Comparison of ENCODE assay signal across 23 cellular contexts in genomic region chr4:7202391-7202790, GRCh38. TPM values are rescaled to one million over a fixed set of nuclear protein-coding genes. Genes with fewer than 3 reads are reported as not detected.
A peak's percentile ranks its signal among the peaks of the same experiment; 100 is the strongest.
DNase-seq lines count a peak whose midpoint lies in the region; ATAC-seq and TF ChIP-seq lines count a peak whose summit lies in the region.
"Had no signal": no experiment of that assay in that cellular context is flagged by ENCODE, and none has a peak within 500 bp of the region (broad histone marks: within the 10 kb centered on the region; RNA-seq: fewer than 3 reads in every experiment).

No MANE protein-coding gene starts in this region.

- H3K4me3 ChIP-seq in ACC112 (ENCODE audit: low read depth, low read length) (no peak overlapping the region), HUES64 (ENCODE audit: low read length) (no peak overlapping the region), adipocyte (ENCODE audit: low read length) (no peak overlapping the region), suprapubic skin (no peak overlapping the region)
- H3K4me3 ChIP-seq: breast epithelium had no signal

- H2AFZ ChIP-seq in ACC112 (ENCODE audit: low read length, unreplicated experiment) = peak overlapping the region; percentile 55

- H3K27ac ChIP-seq in ACC112 (ENCODE audit: low read depth, low read length) (peak overlapping the region; percentile 24; the same call in 1 of the 2 replicates), HUES64 (ENCODE audit: low read depth, low read length) (peak overlapping the region; percentile 28; the same call in 1 of the 2 replicates), suprapubic skin (no peak overlapping the region)
- H3K27ac ChIP-seq: breast epithelium, neutrophil had no signal

- TF ChIP-seq EP300 in suprapubic skin (IDR thresholded peaks at IDR 0.05) = no peak

- no peaks in the 10 kb centered on the region for H3K79me2 ChIP-seq in ACC112 (ENCODE audit: control insufficient read depth, insufficient read depth, low read length, unreplicated experiment)

- WGBS in HUES64 = 61% methylated on average over 7 of the region's 7 CpGs
- WGBS in suprapubic skin = 74% methylated on average over 7 of the region's 7 CpGs

- DNase-seq in adipocyte (ENCODE audit: low read depth) (peak; percentile 19), fibroblast of peridontal ligament (ENCODE audit: extremely low read depth) (peak; percentile 10), suprapubic skin (ENCODE audit: low spot score in 2 of 2) (no peak), NCI-H1436 treated with DMSO at 0.1 percent for 48 hours (lab: John Stamatoyannopoulos, UW) (no peak)
- DNase-seq in activated CD4-positive, alpha-beta T cell treated with anti-CD3 and anti-CD28 coated beads for 4 hours = no peak
- DNase-seq: 8988T, activated gamma-delta T cell, AML-193, cortex of kidney, DMS53, GF-D8, NCI-H1092, NCI-H1930, NCI-H226, NCI-H82, SHP77, small intestine had no signal

- peaks cover 30% of the 10 kb centered on the region for H3K4me1 ChIP-seq in ACC112 (ENCODE audit: control insufficient read depth, insufficient read depth, low read length, unreplicated experiment)
- peaks cover 25% of the 10 kb centered on the region for H3K4me1 ChIP-seq in HUES64 (ENCODE audit: insufficient read depth, low read length)
- peaks cover 48% of the 10 kb centered on the region for H3K4me1 ChIP-seq in adipocyte (ENCODE audit: control insufficient read depth, insufficient read depth, low read length)
- H3K4me1 ChIP-seq in suprapubic skin = peaks cover 33% of the 10 kb centered on the region

- H3K9ac ChIP-seq in HUES64 (ENCODE audit: low read depth, low read length) (no peak overlapping the region), adipocyte (ENCODE audit: low read length) (no peak overlapping the region)

- TF ChIP-seq POLR2A in suprapubic skin (IDR thresholded peaks at IDR 0.05) = no peak

- no peaks in the 10 kb centered on the region for H3K27me3 ChIP-seq in ACC112 (ENCODE audit: insufficient read depth, low read length)
- H3K27me3 ChIP-seq in HUES64 (ENCODE audit: insufficient read depth, low read length) = no peaks in the 10 kb centered on the region
- no peaks in the 10 kb centered on the region for H3K27me3 ChIP-seq in adipocyte (replicated peaks; ENCODE audit: control insufficient read depth, insufficient read depth, low read length)
- peaks cover 5% of the 10 kb centered on the region for H3K27me3 ChIP-seq in suprapubic skin

- H3K36me3 ChIP-seq in ACC112 (ENCODE audit: insufficient read depth, low read length) (no peaks in the 10 kb centered on the region), HUES64 (ENCODE audit: insufficient read depth, low read length) (no peaks in the 10 kb centered on the region), adipocyte (ENCODE audit: control insufficient read depth, insufficient read depth, low read length, severe bottlenecking) (no peaks in the 10 kb centered on the region), suprapubic skin (no peaks in the 10 kb centered on the region)
- H3K36me3 ChIP-seq: breast epithelium, neutrophil had no signal

- ATAC-seq in GM18909 (IDR thresholded peaks at IDR 0.05; ENCODE audit: poor library complexity, unreplicated experiment) = no peak

- H3K9me3 ChIP-seq in HUES64 (ENCODE audit: insufficient read depth, low read depth, low read length) (no peaks in the 10 kb centered on the region), adipocyte (ENCODE audit: control insufficient read depth, low read length) (no peaks in the 10 kb centered on the region), suprapubic skin (no peaks in the 10 kb centered on the region)
- H3K9me3 ChIP-seq: breast epithelium, neutrophil had no signal

- no peak for TF ChIP-seq CTCF in suprapubic skin (IDR thresholded peaks at IDR 0.05)

RNA-seq across cellular contexts. Expression of gene SORCS2, which starts 10.1 kb away (rescaled TPM):
- 1.1 TPM for polyA plus RNA-seq in HUES64 (2013, experiment 1 of 2)
- 1.9 TPM for polyA plus RNA-seq in HUES64 (2013, experiment 2 of 2)
- total RNA-seq in suprapubic skin = 1 to 10 TPM in 3 of 4 donors, under 1 TPM in 1; 0.94 to 4.6 (median 1.3) TPM
- total RNA-seq: pulmonary artery endothelial cell had no signal

Comparison
In these comparisons a context has a peak if more than half of its experiments do, and no peak if none do; other contexts are left out.
1. DNase-seq: peak in adipocyte (single experiment) and fibroblast of peridontal ligament (single experiment); none in suprapubic skin (0 of 2), activated CD4-positive, alpha-beta T cell treated with anti-CD3 and anti-CD28 coated beads for 4 hours (0 of 2) and NCI-H1436 treated with DMSO at 0.1 percent for 48 hours (single experiment).